In the genomic region with DNA sequence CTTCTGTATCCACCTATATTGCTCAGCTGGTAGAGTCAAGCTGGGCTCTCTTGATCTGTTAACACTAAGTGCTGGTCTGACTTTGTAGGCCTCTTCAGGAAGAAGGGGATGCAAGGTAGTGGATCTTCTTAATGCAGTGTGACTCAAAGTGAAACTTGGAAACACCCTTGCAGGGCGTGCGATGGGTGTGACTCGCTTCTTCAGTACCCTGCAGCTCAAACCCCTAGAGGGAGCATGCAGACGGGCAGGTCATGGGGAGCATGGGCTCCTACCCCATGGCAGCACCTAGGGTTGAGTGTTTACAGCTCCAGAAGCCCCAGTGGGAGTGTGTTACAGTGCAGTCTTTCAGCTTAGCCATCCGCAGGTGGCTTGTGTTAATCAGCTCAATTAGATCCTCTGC, we compare ENCODE assay signal across 9 cellular contexts. TPM values are rescaled to one million over a fixed set of nuclear protein-coding genes. Genes with fewer than 3 reads are reported as not detected.
DNase-seq lines count a peak whose midpoint lies in the region; ATAC-seq, FAIRE-seq and TF ChIP-seq lines count a peak whose summit lies in the region.
"Had no signal": no experiment of that assay in that cellular context is flagged by ENCODE, and none has a peak within 500 bp of the region (broad histone marks: within the 10 kb centered on the region; RNA-seq: fewer than 3 reads in every experiment).

No MANE protein-coding gene starts in this region.

- peak overlapping the region; percentile 12; the same call in 1 of the 2 replicates for H3K4me2 ChIP-seq in GM12878 (ENCODE audit: control insufficient read depth, insufficient read depth)

- H3K36me3 Mint-ChIP-seq in T-helper 17 cell (ENCODE audit: low read depth) = peaks cover 4% of the 10 kb centered on the region

- RAD21 ChIA-PET in GM12878 (lab: Charles Lee; ENCODE audit: unreplicated experiment) = interaction anchor here (1.4 kb wide), 1 partner anchor 59 kb away, joined by 4 read pairs; no protein-coding TSS in a partner anchor

- H3K4me1 Mint-ChIP-seq in T-helper 17 cell = peaks cover 11% of the 10 kb centered on the region

- 3% methylated on average over 5 of the region's 5 CpGs for WGBS in GM12878 (ENCODE audit: insufficient coverage, insufficient replicate concordance, low lambda C conversion rate, missing lambda C conversion rate)

- ATAC-seq in GM18502 (IDR thresholded peaks at IDR 0.05; ENCODE audit: poor library complexity, unreplicated experiment) (peak; percentile 99), HG02759 (IDR thresholded peaks at IDR 0.05; ENCODE audit: unreplicated experiment) (peak; percentile 99), T-helper 17 cell (peak; percentile 93), GM12878 (peak; percentile 99)

- no peaks in the 10 kb centered on the region for H3K27me3 Mint-ChIP-seq in T-helper 17 cell

- no peaks in the 10 kb centered on the region for H3K9me3 ChIP-seq in T-helper 17 cell (ENCODE audit: control insufficient read depth, low read length, poor library complexity, severe bottlenecking)
- H3K9me3 ChIP-seq in GM12878 (replicated peaks; ENCODE audit: control insufficient read depth, insufficient read depth, low read length) = no peaks in the 10 kb centered on the region; the same call in 2 of the 3 replicates

- H3K27me3 ChIP-seq in GM12878 (replicated peaks in 1 of 2; ENCODE audit: control insufficient read depth in 2 of 2, insufficient read depth in 2 of 2, low read length in 1 of 2) (no peaks in the 10 kb centered on the region), dorsolateral prefrontal cortex (no peaks in the 10 kb centered on the region)

- in situ Hi-C loops in GM12878 (cut with MboI) = no loop called here

- POLR2A ChIA-PET in GM12878 (lab: Charles Lee) = no interaction called here

- no peak for TF ChIP-seq POLR2A in GM12878 (IDR thresholded peaks at IDR 0.05; ENCODE audit: low read depth, low read length)

- H3K27ac ChIP-seq in GM12878 (ENCODE audit: control insufficient read depth, insufficient read depth) (no peak overlapping the region), dorsolateral prefrontal cortex (no peak overlapping the region)

- TF ChIP-seq RAD21 in GM12878 (IDR thresholded peaks at IDR 0.05; ENCODE audit: insufficient read depth, low read depth, low read length) = no peak

- H2AFZ ChIP-seq in GM12878 (ENCODE audit: control insufficient read depth, low read depth, low read length) = peak overlapping the region; percentile 26; the same call in 1 of the 2 replicates

- BruUV-seq in GM12878 (replicated peaks; lab: Mats Ljungman, UMichigan) = no TSS peak

- intact Hi-C loops in GM12878 (cut with micrococcal nuclease; ENCODE audit: unreplicated experiment) (loop anchor here (2.0 kb wide), 1 partner anchor 37 kb away; no protein-coding TSS in a partner anchor), dorsolateral prefrontal cortex (cut with DNase I) (no loop called here)

- H3K4me3 ChIP-seq in GM12878 (no peak overlapping the region), dorsolateral prefrontal cortex (no peak overlapping the region)

- H4K20me1 ChIP-seq in GM12878 (ENCODE audit: control insufficient read depth, insufficient read depth) = no peaks in the 10 kb centered on the region

- CTCF ChIA-PET in GM12878 (lab: Yijun Ruan, JAX) = interaction anchor here (0.6 to 1.8 kb wide), 12 partner anchors 12 to 746 kb away, joined by 3 to 7 read pairs (median 4); no protein-coding TSS in a partner anchor

- H3K36me3 ChIP-seq in GM12878 (ENCODE audit: control insufficient read depth in 2 of 2, insufficient read depth in 2 of 2, low read length in 1 of 2) = no peaks in the 10 kb centered on the region

- FAIRE-seq in GM12878 (lab: Jason Lieb, UNC) = peak; percentile 85
- FAIRE-seq: H1 had no signal

- DNase-seq in T-helper 17 cell = peak in 2 of 3 donors; percentile 11 to 20
- DNase-seq in GM12878 (ENCODE audit: low read depth, low spot score) = peak; percentile 65
- peak; percentile 16 to 34 for DNase-seq in stimulated activated CD8-positive, alpha-beta memory T cell treated with anti-CD3 and anti-CD28 coated beads, Interleukin-7, amount 100 ng/mL, for 1 hour (ENCODE audit: low read depth in 2 of 2)
- DNase-seq in D341Med (ENCODE audit: low spot score) = no peak
- no peak for DNase-seq in NCI-H146 treated with DMSO at 0.1 percent for 48 hours (lab: John Stamatoyannopoulos, UW; ENCODE audit: unreplicated experiment)
- DNase-seq in dorsolateral prefrontal cortex = no peak

- peak overlapping the region; percentile 76 for H3K4me3 Mint-ChIP-seq in T-helper 17 cell

- no peaks in the 10 kb centered on the region for H3K79me2 ChIP-seq in GM12878 (ENCODE audit: control insufficient read depth, insufficient read depth, low read length)

- TF ChIP-seq EP300 in GM12878 (IDR thresholded peaks at IDR 0.05; ENCODE audit: borderline replicate concordance in 1 of 2, control insufficient read depth in 1 of 2, low read depth in 2 of 2, low read length in 2 of 2) = no peak

- TF ChIP-seq CTCF in GM12878 (IDR thresholded peaks at IDR 0.05 in 2 of 3, conservative IDR thresholded peaks at IDR 0.05 in 1 of 3; ENCODE audit: control insufficient read depth in 2 of 3, extremely low read depth in 1 of 3, insufficient read depth in 1 of 3, low read depth in 3 of 3, low read length in 3 of 3) = peak; percentile 22 to 44 (median 33); a peak in 4 of 6 replicates
- no peak for TF ChIP-seq CTCF in dorsolateral prefrontal cortex (IDR thresholded peaks at IDR 0.05 in 54 of 56, conservative IDR thresholded peaks at IDR 0.05 in 2 of 56; ENCODE audit: low read depth in 1 of 56, partially characterized antibody in 56 of 56)

- peak overlapping the region; percentile 77 for H3K27ac Mint-ChIP-seq in T-helper 17 cell

- H3K4me1 ChIP-seq in GM12878 (ENCODE audit: control insufficient read depth, insufficient read depth, low read length) = peaks cover 8% of the 10 kb centered on the region

- H3K9ac ChIP-seq in GM12878 (ENCODE audit: control insufficient read depth, insufficient read depth, low read length) = no peak overlapping the region

- SMC1A ChIA-PET in GM12878 (lab: Charles Lee; ENCODE audit: uncharacterized antibody, unreplicated experiment) = interaction anchor here (0.8 to 2.0 kb wide), 12 partner anchors 9 to 552 kb away, joined by 3 to 13 read pairs (median 3); no protein-coding TSS in a partner anchor

TF ChIP-seq in GM12878, 131 proteins besides CTCF, POLR2A, EP300 and RAD21 (continues in another document):
- no peak for TF ChIP-seq MEF2A (IDR thresholded peaks at IDR 0.05; ENCODE audit: insufficient read depth, low read depth, low read length)
- 0 out of 2 replicates have a peak, but pooled peaks have one; percentile 23 for TF ChIP-seq CREB1 (IDR thresholded peaks at IDR 0.05; ENCODE audit: low read depth)
- peak; percentile 85 for TF ChIP-seq JUNB (IDR thresholded peaks at IDR 0.05)
- no peak for TF ChIP-seq ZNF274 (IDR thresholded peaks at IDR 0.05; ENCODE audit: insufficient read depth, insufficient read length)
- TF ChIP-seq, protein P1, sequence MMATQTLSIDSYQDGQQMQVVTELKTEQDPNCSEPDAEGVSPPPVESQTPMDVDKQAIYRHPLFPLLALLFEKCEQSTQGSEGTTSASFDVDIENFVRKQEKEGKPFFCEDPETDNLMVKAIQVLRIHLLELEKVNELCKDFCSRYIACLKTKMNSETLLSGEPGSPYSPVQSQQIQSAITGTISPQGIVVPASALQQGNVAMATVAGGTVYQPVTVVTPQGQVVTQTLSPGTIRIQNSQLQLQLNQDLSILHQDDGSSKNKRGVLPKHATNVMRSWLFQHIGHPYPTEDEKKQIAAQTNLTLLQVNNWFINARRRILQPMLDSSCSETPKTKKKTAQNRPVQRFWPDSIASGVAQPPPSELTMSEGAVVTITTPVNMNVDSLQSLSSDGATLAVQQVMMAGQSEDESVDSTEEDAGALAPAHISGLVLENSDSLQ (IDR thresholded peaks at IDR 0.05) = no peak

RNA-seq across cellular contexts. Expression of a gene that starts 0.8 kb away (rescaled TPM):
- total RNA-seq in T-helper 17 cell (10 to 100 TPM; 14.5 to 30.0 TPM), GM12878 (2014; rRNA removed) (0.33 and 0.40 TPM in 2 replicates), GM12878 (2014; rRNA removed; fragmentation: Illumina TruSeq; extraction: Trizol) (0.14 and 0.31 TPM in 2 replicates), GM12878 (2021) (0.43 and 0.44 TPM in 2 replicates), dorsolateral prefrontal cortex (1 to 10 TPM in 65 of 120 experiments, under 1 TPM in 34, not detected in 21; 0.29 to 4.3 (median 1.4) TPM)
- 4.7 and 6.5 TPM in 2 replicates for total RNA-seq in GM12878 (2013; cell fraction: nucleolus; rRNA removed)
- polyA plus RNA-seq in GM12878 (2011; ENCODE audit: low read depth) = not detected
- polyA plus RNA-seq in GM12878 (2011; rRNA removed) (2.3 and 3.0 TPM in 2 replicates), GM12878 (2014; fragmentation: Illumina TruSeq; extraction: Trizol) (0.46 and 0.82 TPM in 2 replicates), GM12878 (2014; fragmentation: Nextera tagmentation; extraction: Ambion mirVana) (under 1 TPM; 0.16 to 0.39 TPM), GM12878 (2014; rRNA removed) (0.04 and 0.27 TPM in 2 replicates), GM12878 (2016; fragmentation: Nextera tagmentation; extraction: Ambion mirVana) (not detected)
- 2.3 and 3.5 TPM in 2 replicates for polyA plus RNA-seq in GM12878 (2011; cell fraction: cytosol; rRNA removed)
- polyA plus RNA-seq in GM12878 (2011; cell fraction: nucleus; rRNA removed) = 2.8 and 5.0 TPM in 2 replicates
- 0.11 TPM in 1 of 2 replicates, not detected in the other for polyA plus RNA-seq in GM12878 (2012)
- 1.7 and 3.6 TPM in 2 replicates for polyA minus RNA-seq in GM12878 (2011; rRNA and poly(A)+ RNA removed)
- polyA minus RNA-seq in GM12878 (2011; cell fraction: cytosol; rRNA and poly(A)+ RNA removed) = not detected in 2 replicates
- polyA minus RNA-seq in GM12878 (2011; cell fraction: nucleus; rRNA and poly(A)+ RNA removed) = 0.85 and 1.1 TPM in 2 replicates

Comparison
In these comparisons a context has a peak if more than half of its experiments do, and no peak if none do; other contexts are left out.
1. DNase-seq: peak in T-helper 17 cell (2 of 3), GM12878 (single experiment) and stimulated activated CD8-positive, alpha-beta memory T cell treated with anti-CD3 and anti-CD28 coated beads, Interleukin-7, amount 100 ng/mL, for 1 hour (2 of 2); none in D341Med (single experiment), NCI-H146 treated with DMSO at 0.1 percent for 48 hours (single experiment) and dorsolateral prefrontal cortex (0 of 10).
2. CTCF ChIP-seq: peak in GM12878 (3 of 3); none in dorsolateral prefrontal cortex (0 of 56).
3. Peak in every context shown above with its lines, with median percentiles within 50 percentile points of each other: ATAC-seq.